Comparison of ENCODE assay signal across 12 cellular contexts in the genomic region with DNA sequence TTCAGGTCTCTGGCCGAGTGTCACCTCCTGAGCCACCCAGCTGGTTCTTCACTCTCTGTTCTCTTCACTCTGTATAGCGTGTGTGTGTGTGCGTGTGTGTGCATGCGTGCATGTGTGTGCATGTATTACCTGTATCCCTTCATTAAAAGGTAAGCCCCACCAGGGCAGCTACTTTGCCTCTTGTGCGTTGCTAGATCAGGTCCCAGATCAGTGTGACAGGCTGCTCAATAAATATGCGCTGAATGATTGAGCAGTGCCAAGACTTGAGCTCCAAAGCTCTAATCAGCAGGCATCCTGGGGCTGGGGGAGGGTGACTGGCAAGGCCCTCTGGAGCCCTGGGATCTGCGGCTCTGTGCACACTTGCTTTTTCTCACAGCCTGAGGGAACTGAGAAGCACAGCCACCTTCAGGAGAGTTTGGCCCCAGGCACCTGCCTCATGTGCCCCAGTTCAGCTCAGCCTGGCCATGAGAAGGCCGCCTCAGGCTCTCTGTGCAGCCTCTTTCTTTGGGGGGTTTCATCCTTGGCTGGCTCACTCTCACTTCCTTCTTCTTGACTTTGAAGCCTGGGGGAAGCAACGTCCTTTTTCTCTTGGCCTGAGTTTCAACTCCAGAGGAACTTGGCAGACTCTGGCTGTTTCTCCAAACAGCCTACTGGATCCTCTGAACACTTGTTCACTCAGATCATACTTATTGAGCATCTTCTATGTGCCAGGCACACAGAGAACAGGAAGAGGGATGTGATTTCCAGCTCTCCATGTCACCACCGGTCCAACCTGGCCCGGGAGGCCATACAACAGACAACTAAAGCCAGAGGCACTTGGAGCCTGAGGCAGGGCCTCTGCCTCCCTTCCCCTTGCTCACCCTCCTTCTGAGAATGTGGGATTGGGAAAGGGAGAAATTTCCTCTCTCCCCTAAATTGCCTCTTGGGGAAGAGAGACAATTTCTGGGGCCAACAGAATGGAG.
DNase-seq lines count a peak whose midpoint lies in the region; ATAC-seq, FAIRE-seq and TF ChIP-seq lines count a peak whose summit lies in the region.
"Had no signal": no experiment of that assay in that cellular context is flagged by ENCODE, and none has a peak within 500 bp of the region (broad histone marks: within the 10 kb centered on the region; RNA-seq: fewer than 3 reads in every experiment).

No MANE protein-coding gene starts in this region.

- 73 to 79% methylated on average over 11 of the region's 11 CpGs for WGBS in heart right ventricle, 2 donors
- 50% methylated on average over 11 of the region's 11 CpGs for WGBS in GM12878 (ENCODE audit: insufficient coverage, insufficient replicate concordance, low lambda C conversion rate, missing lambda C conversion rate)
- 51% methylated on average over 10 of the region's 11 CpGs for WGBS in HepG2 (ENCODE audit: low lambda C conversion rate)

- no peak overlapping the region for H3K27ac Mint-ChIP-seq in type B pancreatic cell
- H3K27ac Mint-ChIP-seq: T-helper 1 cell treated with Interleukin-12 subunit alpha and Interleukin-12 subunit beta and Interleukin-4 antibody, amounts not matched to agents 30 μg/mL and 1 μg/mL, for 36 hours had no signal

- no peak for DNase-seq in heart right ventricle
- no peak for DNase-seq in cardiac septum (ENCODE audit: low spot score)
- peak; percentile 40 for DNase-seq in GM12878 (ENCODE audit: low read depth, low spot score)
- DNase-seq in SK-N-DZ (ENCODE audit: low spot score), result no peak
- no peak for DNase-seq in type B pancreatic cell (ENCODE audit: extremely low spot score, unreplicated experiment)
- no peak for DNase-seq in COLO829 (ENCODE audit: low spot score)
- DNase-seq in HepG2 (ENCODE audit: low spot score), result no peak
- DNase-seq: NCI-H226 had no signal

- H3K27me3 ChIP-seq in heart right ventricle (no peaks in the 10 kb centered on the region), GM12878 (replicated peaks in 1 of 2; ENCODE audit: control insufficient read depth in 2 of 2, insufficient read depth in 2 of 2, low read length in 1 of 2) (no peaks in the 10 kb centered on the region), HepG2 (ENCODE audit: control insufficient read depth in 1 of 2, insufficient read depth in 2 of 2, low read length in 2 of 2) (peaks cover 11 to 13% of the 10 kb centered on the region in 2 experiments; a peak in 4 of 5 replicates)

- no peaks in the 10 kb centered on the region for H4K20me1 ChIP-seq in GM12878 (ENCODE audit: control insufficient read depth, insufficient read depth)
- H4K20me1 ChIP-seq in HepG2 (ENCODE audit: insufficient read depth, low read length), result no peaks in the 10 kb centered on the region

- peak in 5 of 8 donors; percentile 12 to 50 (median 31) for ATAC-seq in heart right ventricle
- ATAC-seq in HG03469 (IDR thresholded peaks at IDR 0.05; ENCODE audit: unreplicated experiment), result peak; percentile 52
- ATAC-seq in GM12878, result peak; percentile 90
- ATAC-seq in HepG2, result no peak
- ATAC-seq: A549, left lobe of liver had no signal

- H3K27ac ChIP-seq in heart right ventricle (peak overlapping the region in 4 of 10 donors; percentile 35 to 87 (median 50)), GM12878 (ENCODE audit: control insufficient read depth, insufficient read depth) (peak overlapping the region; percentile 47), HepG2 (ENCODE audit: extremely low read length, insufficient read depth, low read length) (no peak overlapping the region)
- H3K27ac ChIP-seq: A549 had no signal

- FAIRE-seq in GM12878 (lab: Jason Lieb, UNC), result peak; percentile 91
- no peak for FAIRE-seq in HepG2 (lab: Jason Lieb, UNC)
- FAIRE-seq: A549 had no signal

- H2AFZ ChIP-seq in GM12878 (ENCODE audit: control insufficient read depth, low read depth, low read length) (0 out of 2 replicates have a peak overlapping the region, but pooled peaks have one; percentile 6), HepG2 (ENCODE audit: low read length) (no peak overlapping the region)

- TF ChIP-seq RAD21 in GM12878 (IDR thresholded peaks at IDR 0.05; ENCODE audit: insufficient read depth, low read depth, low read length), result no peak
- TF ChIP-seq RAD21 in HepG2 (CRISPR knock-in tag; IDR thresholded peaks at IDR 0.05), result no peak

- H3K4me2 ChIP-seq in GM12878 (ENCODE audit: control insufficient read depth, insufficient read depth) (peak overlapping the region; percentile 34), HepG2 (ENCODE audit: low read depth, low read length) (no peak overlapping the region)
- H3K4me2 ChIP-seq: A549 had no signal

- BruUV-seq in GM12878 (replicated peaks; lab: Mats Ljungman, UMichigan), result no TSS peak
- BruUV-seq in HepG2 (replicated peaks; lab: Mats Ljungman, UMichigan), result no TSS peak

- no peaks in the 10 kb centered on the region for H3K79me2 ChIP-seq in GM12878 (ENCODE audit: control insufficient read depth, insufficient read depth, low read length)
- no peaks in the 10 kb centered on the region for H3K79me2 ChIP-seq in HepG2 (ENCODE audit: insufficient read depth, low read length)

- intact Hi-C loops in heart right ventricle (cut with DNase I), result no loop called here
- intact Hi-C loops in cardiac septum (cut with DNase I), result no loop called here
- intact Hi-C loops in GM12878 (cut with micrococcal nuclease; ENCODE audit: unreplicated experiment), result no loop called here
- intact Hi-C loops in HepG2 (cut with micrococcal nuclease; ENCODE audit: unreplicated experiment), result loop anchor here (5.0 kb wide), 1 partner anchor 692 kb away; no protein-coding TSS in a partner anchor

- H3K4me3 ChIP-seq in heart right ventricle (no peak overlapping the region), GM12878 (no peak overlapping the region), HepG2 (replicated peaks in 1 of 3; ENCODE audit: insufficient read depth in 1 of 3, low read depth in 2 of 3, low read length in 3 of 3) (no peak overlapping the region)
- H3K4me3 ChIP-seq: A549 had no signal

- no peaks in the 10 kb centered on the region for H3K9me3 Mint-ChIP-seq in type B pancreatic cell
- H3K9me3 Mint-ChIP-seq: T-helper 1 cell treated with Interleukin-12 subunit alpha and Interleukin-12 subunit beta and Interleukin-4 antibody, amounts not matched to agents 30 μg/mL and 1 μg/mL, for 36 hours had no signal

- no peaks in the 10 kb centered on the region for H3K36me3 Mint-ChIP-seq in type B pancreatic cell

- SMC1A ChIA-PET in GM12878 (lab: Charles Lee; ENCODE audit: uncharacterized antibody, unreplicated experiment), result interaction anchor here (0.5 to 1.4 kb wide), 5 partner anchors 19 to 179 kb away, joined by 3 to 4 read pairs (median 3); no protein-coding TSS in a partner anchor

- peaks cover 0 to 25% (median 4%) of the 10 kb centered on the region in 9 donors for H3K4me1 ChIP-seq in heart right ventricle
- peaks cover 22% of the 10 kb centered on the region for H3K4me1 ChIP-seq in GM12878 (ENCODE audit: control insufficient read depth, insufficient read depth, low read length)
- peaks cover 43% of the 10 kb centered on the region for H3K4me1 ChIP-seq in HepG2 (ENCODE audit: insufficient read depth, low read length)
- H3K4me1 ChIP-seq: A549 had no signal

- in situ Hi-C loops in GM12878 (cut with MboI) (no loop called here), HepG2 (cut with HindIII; ENCODE audit: extremely low pct_ligation_motif_present, low pct_unique_long_range_greater_than_20kb) (no loop called here)

- TF ChIP-seq POLR2A in GM12878 (IDR thresholded peaks at IDR 0.05; ENCODE audit: low read depth, low read length), result no peak
- TF ChIP-seq POLR2A in HepG2 (IDR thresholded peaks at IDR 0.05; ENCODE audit: insufficient read depth in 1 of 2, low read depth in 2 of 2, low read length in 2 of 2), result no peak

- no peak overlapping the region for H3K9ac ChIP-seq in GM12878 (ENCODE audit: control insufficient read depth, insufficient read depth, low read length)
- H3K9ac ChIP-seq in HepG2 (ENCODE audit: insufficient read depth, low read depth, low read length), result no peak overlapping the region

- H3K4me3 Mint-ChIP-seq in type B pancreatic cell, result no peak overlapping the region
- H3K4me3 Mint-ChIP-seq: T-helper 1 cell treated with Interleukin-12 subunit alpha and Interleukin-12 subunit beta and Interleukin-4 antibody, amounts not matched to agents 30 μg/mL and 1 μg/mL, for 36 hours had no signal

- H3K36me3 ChIP-seq in heart right ventricle, result no peaks in the 10 kb centered on the region
- no peaks in the 10 kb centered on the region for H3K36me3 ChIP-seq in GM12878 (ENCODE audit: control insufficient read depth in 2 of 2, insufficient read depth in 2 of 2, low read length in 1 of 2)
- no peaks in the 10 kb centered on the region for H3K36me3 ChIP-seq in HepG2 (replicated peaks in 1 of 2; ENCODE audit: control insufficient read depth in 1 of 2, insufficient read depth in 2 of 2, low read length in 2 of 2)

- H3K4me1 Mint-ChIP-seq in type B pancreatic cell (ENCODE audit: unreplicated experiment), result peaks cover 15% of the 10 kb centered on the region

- 0 out of 4 replicates have a peak, but pooled peaks of 1 of the 2 experiments have one; percentile 59 for TF ChIP-seq EP300 in GM12878 (IDR thresholded peaks at IDR 0.05; ENCODE audit: borderline replicate concordance in 1 of 2, control insufficient read depth in 1 of 2, low read depth in 2 of 2, low read length in 2 of 2)
- TF ChIP-seq EP300 in HepG2 (IDR thresholded peaks at IDR 0.05; ENCODE audit: low read depth in 2 of 2, low read length in 2 of 2), result no peak
- no peak for TF ChIP-seq EP300 in HepG2 (CRISPR knock-in tag; IDR thresholded peaks at IDR 0.05; ENCODE audit: borderline replicate concordance)

- POLR2A ChIA-PET in GM12878 (lab: Charles Lee), result interaction anchor here (0.8 to 1.2 kb wide), 3 partner anchors 30 to 127 kb away, joined by 3 read pairs; no protein-coding TSS in a partner anchor
- POLR2A ChIA-PET in HepG2 (lab: Yijun Ruan, JAX), result no interaction called here

- RAD21 ChIA-PET in GM12878 (lab: Charles Lee; ENCODE audit: unreplicated experiment), result interaction anchor here (0.9 to 1.7 kb wide), 6 partner anchors 28 to 184 kb away, joined by 3 to 4 read pairs (median 3); no protein-coding TSS in a partner anchor

- no peaks in the 10 kb centered on the region for H3K27me3 Mint-ChIP-seq in type B pancreatic cell

- TF ChIP-seq CTCF in heart right ventricle (IDR thresholded peaks at IDR 0.05), result no peak
- no peak for TF ChIP-seq CTCF in GM12878 (IDR thresholded peaks at IDR 0.05 in 2 of 3, conservative IDR thresholded peaks at IDR 0.05 in 1 of 3; ENCODE audit: control insufficient read depth in 2 of 3, extremely low read depth in 1 of 3, insufficient read depth in 1 of 3, low read depth in 3 of 3, low read length in 3 of 3)
- no peak for TF ChIP-seq CTCF in type B pancreatic cell (conservative IDR thresholded peaks at IDR 0.05)
- no peak for TF ChIP-seq CTCF in HepG2 (CRISPR knock-in tag; IDR thresholded peaks at IDR 0.05)

- H3K9me3 ChIP-seq in heart right ventricle (peaks cover 0 to 3% (median 0%) of the 10 kb centered on the region in 11 donors), GM12878 (replicated peaks; ENCODE audit: control insufficient read depth, insufficient read depth, low read length) (no peaks in the 10 kb centered on the region), HepG2 (ENCODE audit: low read length) (no peaks in the 10 kb centered on the region)
- H3K9me3 ChIP-seq: A549 had no signal

- CTCF ChIA-PET in GM12878 (lab: Yijun Ruan, JAX), result interaction anchor here (0.7 to 1.7 kb wide), 5 partner anchors 20 to 1769 kb away, joined by 3 to 7 read pairs (median 4); no protein-coding TSS in a partner anchor
- CTCF ChIA-PET in HepG2 (lab: Yijun Ruan, JAX; ENCODE audit: low intra/inter-chr PET ratio, low total read pairs), result no interaction called here
